ENCODE assay signal across 1 cellular context in the genomic region with DNA sequence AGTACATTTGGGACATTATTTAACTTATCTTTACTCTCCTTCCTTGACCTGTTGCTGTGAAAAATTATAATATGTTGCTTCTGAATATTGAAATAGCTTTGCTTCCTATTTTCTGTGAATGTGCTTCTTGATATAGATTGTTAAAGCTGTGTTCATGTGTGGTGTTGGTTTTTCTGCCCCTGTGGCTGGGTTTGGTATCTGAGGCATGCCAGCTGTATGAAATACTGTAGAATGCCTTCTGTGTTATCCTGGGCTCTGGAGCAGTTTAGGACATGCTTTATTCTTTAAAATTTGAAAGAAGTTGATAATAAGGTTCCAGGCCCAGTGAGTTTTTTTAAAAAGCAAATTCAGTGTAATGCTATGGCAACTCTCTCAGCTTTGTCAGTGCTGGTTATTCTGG.
TF ChIP-seq lines count a peak whose summit lies in the region.

No MANE protein-coding gene starts in this region.

TF ChIP-seq in IMR-90, 13 proteins besides CTCF, POLR2A, EP300 and RAD21 (continued from another document):
- TF ChIP-seq, protein P1, sequence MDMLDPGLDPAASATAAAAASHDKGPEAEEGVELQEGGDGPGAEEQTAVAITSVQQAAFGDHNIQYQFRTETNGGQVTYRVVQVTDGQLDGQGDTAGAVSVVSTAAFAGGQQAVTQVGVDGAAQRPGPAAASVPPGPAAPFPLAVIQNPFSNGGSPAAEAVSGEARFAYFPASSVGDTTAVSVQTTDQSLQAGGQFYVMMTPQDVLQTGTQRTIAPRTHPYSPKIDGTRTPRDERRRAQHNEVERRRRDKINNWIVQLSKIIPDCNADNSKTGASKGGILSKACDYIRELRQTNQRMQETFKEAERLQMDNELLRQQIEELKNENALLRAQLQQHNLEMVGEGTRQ (IDR thresholded peaks at IDR 0.05; ENCODE audit: low read depth, low read length) = no peak
- TF ChIP-seq RFX5 (IDR thresholded peaks at IDR 0.05; ENCODE audit: low read depth, low read length) = no peak
- no peak for TF ChIP-seq BHLHE40 (IDR thresholded peaks at IDR 0.05; ENCODE audit: low read depth, low read length)
- no peak for TF ChIP-seq FOS (IDR thresholded peaks at IDR 0.05; ENCODE audit: low read depth, low read length)
- no peak for TF ChIP-seq SMC3 (IDR thresholded peaks at IDR 0.05; ENCODE audit: low read depth, low read length)
TF ChIP-seq in IMR-90: peak in this region for 0.
